In the genomic region with DNA sequence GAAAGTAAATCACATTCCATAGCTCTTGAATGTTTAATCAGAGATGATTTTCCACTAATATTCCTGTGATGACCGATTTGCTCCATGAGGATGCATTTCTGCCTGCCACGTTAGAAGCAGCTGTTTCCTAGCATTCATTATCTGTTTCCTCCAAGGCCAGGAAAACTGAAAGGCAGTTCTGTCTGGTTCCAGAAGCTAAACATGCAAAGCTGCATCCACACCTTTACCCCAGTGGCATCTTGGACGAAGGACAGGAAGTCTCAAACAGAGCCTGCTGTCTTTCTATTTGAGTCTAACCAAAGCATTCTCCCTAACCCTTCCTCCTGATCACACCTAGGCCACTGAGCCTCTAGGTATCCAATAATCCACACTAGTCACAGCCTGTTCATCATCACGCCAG, we compare ENCODE assay signal across 1 cellular context.
TF ChIP-seq lines count a peak whose summit lies in the region.

No MANE protein-coding gene starts in this region.

TF ChIP-seq in H1, 55 proteins besides CTCF, POLR2A, EP300 and RAD21:
- TF ChIP-seq RXRA (IDR thresholded peaks at IDR 0.05; ENCODE audit: insufficient read depth, low read depth, low read length) (no peak), KDM4A (IDR thresholded peaks at IDR 0.05; ENCODE audit: low read depth, low read length, severe bottlenecking) (no peak), GABPA (IDR thresholded peaks at IDR 0.05; ENCODE audit: borderline replicate concordance, insufficient read depth, low read length) (no peak), SRF (IDR thresholded peaks at IDR 0.05; ENCODE audit: low read depth, low read length) (no peak), NANOG (IDR thresholded peaks at IDR 0.05; ENCODE audit: insufficient read depth, low read depth, low read length, poor library complexity, severe bottlenecking) (no peak), CBX5 (IDR thresholded peaks at IDR 0.05; ENCODE audit: low read depth, low read length) (no peak), ZNF274 (IDR thresholded peaks at IDR 0.05; ENCODE audit: borderline replicate concordance, extremely low read depth, low read length) (no peak), EGR1 (IDR thresholded peaks at IDR 0.05; ENCODE audit: borderline replicate concordance, low read depth, low read length) (no peak), GTF2F1 (IDR thresholded peaks at IDR 0.05; ENCODE audit: borderline replicate concordance, low read depth, low read length) (no peak), CTBP2 (IDR thresholded peaks at IDR 0.05; ENCODE audit: borderline replicate concordance, insufficient read depth, insufficient read length, low read length) (no peak), NRF1 (IDR thresholded peaks at IDR 0.05; ENCODE audit: low read depth, low read length) (no peak), ASH2L (IDR thresholded peaks at IDR 0.05; ENCODE audit: low read length) (no peak)
- TF ChIP-seq, protein P1, sequence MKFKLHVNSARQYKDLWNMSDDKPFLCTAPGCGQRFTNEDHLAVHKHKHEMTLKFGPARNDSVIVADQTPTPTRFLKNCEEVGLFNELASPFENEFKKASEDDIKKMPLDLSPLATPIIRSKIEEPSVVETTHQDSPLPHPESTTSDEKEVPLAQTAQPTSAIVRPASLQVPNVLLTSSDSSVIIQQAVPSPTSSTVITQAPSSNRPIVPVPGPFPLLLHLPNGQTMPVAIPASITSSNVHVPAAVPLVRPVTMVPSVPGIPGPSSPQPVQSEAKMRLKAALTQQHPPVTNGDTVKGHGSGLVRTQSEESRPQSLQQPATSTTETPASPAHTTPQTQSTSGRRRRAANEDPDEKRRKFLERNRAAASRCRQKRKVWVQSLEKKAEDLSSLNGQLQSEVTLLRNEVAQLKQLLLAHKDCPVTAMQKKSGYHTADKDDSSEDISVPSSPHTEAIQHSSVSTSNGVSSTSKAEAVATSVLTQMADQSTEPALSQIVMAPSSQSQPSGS (IDR thresholded peaks at IDR 0.05; ENCODE audit: low read length): no peak
